In genomic region chr4:924107-925096, GRCh38 we compare ENCODE assay signal across 9 cellular contexts. TPM values are rescaled to one million over a fixed set of nuclear protein-coding genes. Genes with fewer than 3 reads are reported as not detected.
A peak's percentile ranks its signal among the peaks of the same experiment; 100 is the strongest.
DNase-seq lines count a peak whose midpoint lies in the region; ATAC-seq and TF ChIP-seq lines count a peak whose summit lies in the region.
"Had no signal": no experiment of that assay in that cellular context is flagged by ENCODE, and none has a peak within 500 bp of the region (broad histone marks: within the 10 kb centered on the region; RNA-seq: fewer than 3 reads in every experiment).

No MANE protein-coding gene starts in this region.

- H3K9me3 ChIP-seq in Caco-2, result no peaks in the 10 kb centered on the region

- H2AK5ac ChIP-seq in mesendoderm (ENCODE audit: low read length), result no peak overlapping the region

- H3K36me3 ChIP-seq in mesendoderm (ENCODE audit: control insufficient read depth, insufficient read depth, low read length) (no peaks in the 10 kb centered on the region), Caco-2 (ENCODE audit: control insufficient read depth, insufficient read depth, low read length) (no peaks in the 10 kb centered on the region)

- no peak overlapping the region for H3K27ac Mint-ChIP-seq in Caco-2 (ENCODE audit: unreplicated experiment)

- TF ChIP-seq CTCF in GM12864 (IDR thresholded peaks at IDR 0.05; ENCODE audit: low read depth, low read length, missing control alignments) (no peak), Caco-2 (IDR thresholded peaks at IDR 0.05; ENCODE audit: insufficient read depth in 1 of 2, low read depth in 1 of 2, low read length in 1 of 2, severe bottlenecking in 1 of 2, unreplicated experiment in 1 of 2) (no peak)

- H3K27me3 ChIP-seq in mesendoderm (ENCODE audit: insufficient read depth, low read length, poor library complexity), result no peaks in the 10 kb centered on the region
- H3K27me3 ChIP-seq in Caco-2 (replicated peaks; ENCODE audit: control insufficient read depth, insufficient read depth, low read length), result no peaks in the 10 kb centered on the region
- H3K27me3 ChIP-seq: dorsolateral prefrontal cortex had no signal

- no peak overlapping the region for H4K5ac ChIP-seq in mesendoderm (ENCODE audit: low read length)

- peaks cover 6% of the 10 kb centered on the region for H3K9me3 Mint-ChIP-seq in Caco-2 (ENCODE audit: unreplicated experiment)

- peaks cover 6% of the 10 kb centered on the region for H3K4me1 Mint-ChIP-seq in Caco-2 (ENCODE audit: low read depth, unreplicated experiment)

- H3K79me1 ChIP-seq in mesendoderm (ENCODE audit: low read length), result peaks cover 23% of the 10 kb centered on the region

- ATAC-seq in HG02852 (IDR thresholded peaks at IDR 0.05; ENCODE audit: unreplicated experiment), result peak; percentile 43

- DNase-seq in GM12864 (ENCODE audit: low read depth) (peak; percentile 57), mesendoderm (peak; percentile 60), caudate nucleus (lab: John Stamatoyannopoulos, UW) (no peak), Caco-2 (no peak), cerebellar cortex (ENCODE audit: low spot score) (no peak), NCI-H2081 treated with DMSO at 0.1 percent for 48 hours (lab: John Stamatoyannopoulos, UW) (no peak)
- peak; percentile 49 to 52 for DNase-seq in activated T-cell treated with anti-CD3 and anti-CD28 coated beads, Interleukin-2, amount 50 U/mL, for 48 hours

- POLR2A ChIA-PET in Caco-2 (lab: Charles Lee), result no interaction called here

- no peak overlapping the region for H3K4me2 ChIP-seq in mesendoderm (ENCODE audit: low read length)

- WGBS in mesendoderm (ENCODE audit: extremely low coverage, insufficient coverage, low lambda C conversion rate), result no CpG with 5 or more reads among the region's 18 CpGs

- H3K18ac ChIP-seq in mesendoderm (ENCODE audit: low read length), result no peak overlapping the region

- H2BK120ac ChIP-seq in mesendoderm (ENCODE audit: low read depth, low read length), result no peak overlapping the region

- peaks cover 43% of the 10 kb centered on the region for H3K79me2 ChIP-seq in mesendoderm (ENCODE audit: control insufficient read depth, insufficient read depth, low read length)

- H3K27ac ChIP-seq in mesendoderm (ENCODE audit: low read depth, low read length) (no peak overlapping the region), caudate nucleus (ENCODE audit: low read depth, low read length) (no peak overlapping the region)
- H3K27ac ChIP-seq: dorsolateral prefrontal cortex had no signal

- H3K27me3 Mint-ChIP-seq in Caco-2 (ENCODE audit: insufficient read depth, unreplicated experiment), result no peaks in the 10 kb centered on the region

- CTCF ChIA-PET in Caco-2 (lab: Charles Lee), result no interaction called here

- no peak overlapping the region for H3K4ac ChIP-seq in mesendoderm (ENCODE audit: low read depth, low read length)

- H2BK15ac ChIP-seq in mesendoderm (replicated peaks; ENCODE audit: low read depth), result no peak overlapping the region

- no peak overlapping the region for H2BK5ac ChIP-seq in mesendoderm (ENCODE audit: low read length)

- H3K56ac ChIP-seq in mesendoderm (ENCODE audit: low read length), result no peak overlapping the region

- no TSS peak for BruUV-seq in Caco-2 (replicated peaks; lab: Mats Ljungman, UMichigan)

- H4K8ac ChIP-seq in mesendoderm (ENCODE audit: low read depth, low read length), result no peak overlapping the region

- H3K4me1 ChIP-seq in mesendoderm (ENCODE audit: control insufficient read depth, low read depth, low read length), result no peaks in the 10 kb centered on the region
- no peaks in the 10 kb centered on the region for H3K4me1 ChIP-seq in Caco-2

- peaks cover 13% of the 10 kb centered on the region for H3K36me3 Mint-ChIP-seq in Caco-2 (ENCODE audit: insufficient read depth, unreplicated experiment)

- no peak overlapping the region for H3K4me3 ChIP-seq in GM12864 (ENCODE audit: low read depth, low read length)
- no peak overlapping the region for H3K4me3 ChIP-seq in mesendoderm (ENCODE audit: low read length)
- no peak overlapping the region for H3K4me3 ChIP-seq in Caco-2 (ENCODE audit: low read depth, low read length)
- H3K4me3 ChIP-seq: dorsolateral prefrontal cortex had no signal

- no peak overlapping the region for H3K23ac ChIP-seq in mesendoderm (ENCODE audit: low read length)

- H3K4me3 Mint-ChIP-seq in Caco-2 (ENCODE audit: unreplicated experiment), result no peak overlapping the region

- intact Hi-C loops in Caco-2 (cut with micrococcal nuclease; ENCODE audit: unreplicated experiment), result no loop called here

- no peak overlapping the region for H3K9ac ChIP-seq in mesendoderm (ENCODE audit: low read length)

RNA-seq across cellular contexts. Expression of gene GAK, which starts 7.7 kb away (rescaled TPM):
- polyA plus RNA-seq in mesendoderm (2013, experiment 1 of 2), result 50.4 TPM
- polyA plus RNA-seq in mesendoderm (2013, experiment 2 of 2), result 48.6 TPM
- 126 TPM in 2 replicates for total RNA-seq in Caco-2 (2022)

RNA-seq across cellular contexts. Expression of gene TMEM175, which starts 7.9 kb away (rescaled TPM):
- polyA plus RNA-seq in mesendoderm (2013, experiment 1 of 2), result 3.8 TPM
- 3.0 TPM for polyA plus RNA-seq in mesendoderm (2013, experiment 2 of 2)
- 22.3 and 30.2 TPM in 2 replicates for total RNA-seq in Caco-2 (2022)

RNA-seq across cellular contexts. Expression of gene DGKQ, which starts 49.0 kb away (rescaled TPM):
- 1.9 TPM for polyA plus RNA-seq in mesendoderm (2013, experiment 1 of 2)
- 1.7 TPM for polyA plus RNA-seq in mesendoderm (2013, experiment 2 of 2)
- total RNA-seq in Caco-2 (2022), result 13.9 and 14.1 TPM in 2 replicates

Comparison
In these comparisons a context has a peak if more than half of its experiments do, and no peak if none do; other contexts are left out.
1. DNase-seq: peak in GM12864 (single experiment), activated T-cell treated with anti-CD3 and anti-CD28 coated beads, Interleukin-2, amount 50 U/mL, for 48 hours (2 of 2) and mesendoderm (single experiment); none in caudate nucleus (0 of 61), Caco-2 (0 of 2), cerebellar cortex (single experiment) and NCI-H2081 treated with DMSO at 0.1 percent for 48 hours (single experiment).